8 cellular contexts compared by ENCODE assay signal in the genomic region with DNA sequence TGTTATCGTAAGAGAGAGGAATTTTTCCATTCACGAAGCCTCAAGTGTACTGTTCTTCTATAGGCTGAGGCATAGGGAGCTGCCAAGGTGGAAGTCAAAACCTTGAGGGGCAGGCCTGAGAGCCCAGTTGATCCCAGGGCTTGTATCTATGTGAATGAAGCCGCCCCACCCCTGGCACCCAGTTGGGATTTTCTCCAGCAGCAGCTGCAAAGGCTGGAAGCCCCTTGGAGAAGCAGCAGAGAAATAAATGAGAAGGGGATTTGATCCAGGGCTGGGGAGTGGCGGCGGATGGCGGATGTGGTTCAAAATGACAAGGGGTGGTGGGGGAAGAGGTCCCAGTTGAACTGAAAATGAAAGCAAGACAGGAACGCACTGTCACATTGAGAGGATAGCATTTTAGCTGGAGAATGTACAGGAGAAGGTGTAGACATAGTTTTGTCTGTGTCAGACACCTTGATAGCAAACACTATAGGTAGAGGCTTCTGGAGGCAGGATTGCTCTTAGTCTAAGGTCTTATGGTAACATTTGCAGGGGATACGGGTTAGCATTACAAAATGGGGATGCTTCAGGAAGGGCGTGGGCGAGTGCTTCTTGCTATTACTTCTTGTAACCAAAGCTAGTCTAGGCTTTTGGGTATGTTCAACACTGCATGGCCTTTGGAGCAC. TPM values are rescaled to one million over a fixed set of nuclear protein-coding genes. Genes with fewer than 3 reads are reported as not detected.
A peak's percentile ranks its signal among the peaks of the same experiment; 100 is the strongest.
DNase-seq lines count a peak whose midpoint lies in the region; ATAC-seq, FAIRE-seq and TF ChIP-seq lines count a peak whose summit lies in the region.

No MANE protein-coding gene starts in this region.

- DNase-seq in GM12892 (ENCODE audit: insufficient read length) (peak; percentile 15), T follicular helper cell (ENCODE audit: low read depth) (peak; percentile 43), SKM-1 treated with dmso at 0.1 percent for 144 hours (lab: John Stamatoyannopoulos, UW; ENCODE audit: unreplicated experiment) (no peak), pancreas (no peak), gastrocnemius medialis (no peak)
- DNase-seq in activated naive CD4-positive, alpha-beta T cell treated with anti-CD3 and anti-CD28 coated beads for 36 hours: peak; percentile 73
- DNase-seq in stimulated activated CD8-positive, alpha-beta memory T cell treated with anti-CD3 and anti-CD28 coated beads, Interleukin-4, amount 100 ng/mL, for 24 hours (ENCODE audit: low read depth): peak; percentile 26

- WGBS in pancreas, 2 donors: 63 to 75% methylated on average over 10 of the region's 10 CpGs

- no peaks in the 10 kb centered on the region for H3K4me1 ChIP-seq in pancreas
- no peaks in the 10 kb centered on the region for H3K4me1 ChIP-seq in gastrocnemius medialis

- FAIRE-seq in GM12892 (lab: Jason Lieb, UNC) (peak; percentile 86), pancreas (lab: Jason Lieb, UNC) (no peak)

- H3K4me1 Mint-ChIP-seq in activated naive CD4-positive, alpha-beta T cell treated with anti-CD3 and anti-CD28 coated beads for 36 hours (ENCODE audit: low read depth): peaks cover 73% of the 10 kb centered on the region

- TF ChIP-seq CTCF in pancreas (IDR thresholded peaks at IDR 0.05) (no peak), gastrocnemius medialis (IDR thresholded peaks at IDR 0.05 in 4 of 5, conservative IDR thresholded peaks at IDR 0.05 in 1 of 5) (no peak)

- CTCF ChIA-PET in activated naive CD4-positive, alpha-beta T cell treated with anti-CD3 and anti-CD28 coated beads for 36 hours (lab: Charles Lee): interaction anchor here (0.7 kb wide), 1 partner anchor 12 kb away, joined by 5 read pairs; no protein-coding TSS in a partner anchor

- intact Hi-C loops in activated naive CD4-positive, alpha-beta T cell treated with anti-CD3 and anti-CD28 coated beads for 36 hours (cut with micrococcal nuclease): loop anchor here (1.0 to 2.0 kb wide), 3 partner anchors 8 to 73 kb away; no protein-coding TSS in a partner anchor
- intact Hi-C loops in pancreas (cut with DNase I): no loop called here
- intact Hi-C loops in gastrocnemius medialis (cut with DNase I; ENCODE audit: low total_unique reads): no loop called here

- ATAC-seq in HG02678 (IDR thresholded peaks at IDR 0.05; ENCODE audit: unreplicated experiment) (peak; percentile 76), pancreas (no peak), gastrocnemius medialis (no peak)

- no peaks in the 10 kb centered on the region for H3K9me3 Mint-ChIP-seq in activated naive CD4-positive, alpha-beta T cell treated with anti-CD3 and anti-CD28 coated beads for 36 hours

- no peak overlapping the region for H3K27ac ChIP-seq in pancreas
- H3K27ac ChIP-seq in gastrocnemius medialis: no peak overlapping the region

- peaks cover 4% of the 10 kb centered on the region for H3K36me3 Mint-ChIP-seq in activated naive CD4-positive, alpha-beta T cell treated with anti-CD3 and anti-CD28 coated beads for 36 hours (ENCODE audit: low read depth)

- peak; percentile 59 for TF ChIP-seq POLR2A in GM12892 (IDR thresholded peaks at IDR 0.05; ENCODE audit: low read depth, low read length)
- TF ChIP-seq POLR2A in gastrocnemius medialis (IDR thresholded peaks at IDR 0.05): no peak

- no peaks in the 10 kb centered on the region for H3K27me3 Mint-ChIP-seq in activated naive CD4-positive, alpha-beta T cell treated with anti-CD3 and anti-CD28 coated beads for 36 hours (ENCODE audit: low read depth)

- peak overlapping the region; percentile 96 for H3K27ac Mint-ChIP-seq in activated naive CD4-positive, alpha-beta T cell treated with anti-CD3 and anti-CD28 coated beads for 36 hours

- no peaks in the 10 kb centered on the region for H3K36me3 ChIP-seq in pancreas
- no peaks in the 10 kb centered on the region for H3K36me3 ChIP-seq in gastrocnemius medialis

- H3K4me3 Mint-ChIP-seq in activated naive CD4-positive, alpha-beta T cell treated with anti-CD3 and anti-CD28 coated beads for 36 hours: peak overlapping the region; percentile 79

- no peaks in the 10 kb centered on the region for H3K27me3 ChIP-seq in pancreas
- H3K27me3 ChIP-seq in gastrocnemius medialis: no peaks in the 10 kb centered on the region

- H3K4me3 ChIP-seq in pancreas (no peak overlapping the region), gastrocnemius medialis (no peak overlapping the region)

- in situ Hi-C loops in gastrocnemius medialis (cut with MboI; ENCODE audit: low sequenced_read_pairs in 4 of 4): no loop called here

- H3K9me3 ChIP-seq in pancreas (no peaks in the 10 kb centered on the region), gastrocnemius medialis (no peaks in the 10 kb centered on the region)

RNA-seq across cellular contexts. Expression of gene DOCK11, which starts 32.6 kb away (rescaled TPM):
- 14.9 TPM for polyA plus RNA-seq in GM12892 (2012; ENCODE audit: missing spikeins)
- 10 to 100 TPM; 32.8 to 34.8 TPM for total RNA-seq in activated naive CD4-positive, alpha-beta T cell treated with anti-CD3 and anti-CD28 coated beads for 36 hours
- total RNA-seq in pancreas: 1 to 10 TPM in 3 of 6 donors, under 1 TPM in 3; 0.65 to 8.1 (median 2.0) TPM
- 1 to 10 TPM; 2.0 to 2.8 TPM for polyA plus RNA-seq in pancreas
- 1 to 10 TPM; 2.3 to 5.7 (median 3.2) TPM for total RNA-seq in gastrocnemius medialis

Comparison
In these comparisons a context has a peak if more than half of its experiments do, and no peak if none do; other contexts are left out.
1. DNase-seq: peak in GM12892 (single experiment), T follicular helper cell (single experiment), activated naive CD4-positive, alpha-beta T cell treated with anti-CD3 and anti-CD28 coated beads for 36 hours (single experiment) and stimulated activated CD8-positive, alpha-beta memory T cell treated with anti-CD3 and anti-CD28 coated beads, Interleukin-4, amount 100 ng/mL, for 24 hours (single experiment); none in SKM-1 treated with dmso at 0.1 percent for 144 hours (single experiment), pancreas (0 of 6) and gastrocnemius medialis (0 of 2).